Comparison of ENCODE assay signal across 19 cellular contexts in genomic region chr1:151098126-151098525, GRCh38. TPM values are rescaled to one million over a fixed set of nuclear protein-coding genes. Genes with fewer than 3 reads are reported as not detected.
DNase-seq lines count a peak whose midpoint lies in the region; ATAC-seq, FAIRE-seq and TF ChIP-seq lines count a peak whose summit lies in the region.
"Had no signal": no experiment of that assay in that cellular context is flagged by ENCODE, and none has a peak within 500 bp of the region (broad histone marks: within the 10 kb centered on the region; RNA-seq: fewer than 3 reads in every experiment).

No MANE protein-coding gene starts in this region.

- H3K4me1 ChIP-seq in HEK293 (ENCODE audit: control insufficient read depth, insufficient read depth, low read length) (no peaks in the 10 kb centered on the region), K562 (replicated peaks in 1 of 2; ENCODE audit: control insufficient read depth in 2 of 2, insufficient read depth in 2 of 2, low read length in 2 of 2) (no peaks in the 10 kb centered on the region)
- H3K4me1 ChIP-seq: BE2C, Caco-2 had no signal

- H3K9ac ChIP-seq in K562 (ENCODE audit: insufficient read depth in 1 of 2, low read depth in 2 of 2, low read length in 2 of 2), result no peak overlapping the region
- H3K9ac ChIP-seq: KMS-11 had no signal

- ATAC-seq in K562 (no peak), HG03432 (IDR thresholded peaks at IDR 0.05; ENCODE audit: unreplicated experiment) (no peak)
- ATAC-seq: GM23338 had no signal

- DNase-seq in K562 (ENCODE audit: extremely low read depth in 1 of 4, low spot score in 3 of 4), result no peak
- DNase-seq in posterior vena cava (ENCODE audit: low spot score), result peak; percentile 28
- no peak for DNase-seq in frontal cortex (ENCODE audit: low spot score in 2 of 2)
- DNase-seq: ACHN; BE2C; C1 segment of cervical spinal cord; CD4-positive, CD25-positive, alpha-beta regulatory T cell; CD8-positive, alpha-beta memory T cell had no signal

- WGBS in K562 (ENCODE audit: insufficient coverage, low coverage, missing lambda C conversion rate), result 41% methylated on average over 1 of the region's 1 CpG

- no peaks in the 10 kb centered on the region for H3K27me3 ChIP-seq in K562 (ENCODE audit: control insufficient read depth in 2 of 2, insufficient read depth in 2 of 2, low read length in 2 of 2)
- H3K27me3 ChIP-seq: BE2C had no signal

- TF ChIP-seq CTCF in HEK293 (tag by site-specific recombination; IDR thresholded peaks at IDR 0.05), result no peak
- TF ChIP-seq CTCF in K562 (IDR thresholded peaks at IDR 0.05 in 2 of 3, conservative IDR thresholded peaks at IDR 0.05 in 1 of 3; ENCODE audit: insufficient read depth in 2 of 3, low read depth in 1 of 3, low read length in 3 of 3), result no peak

- peaks cover 0 to 3% of the 10 kb centered on the region in 2 experiments; a peak in 2 of 3 replicates for H3K36me3 ChIP-seq in HEK293 (ENCODE audit: control insufficient read depth in 2 of 2, insufficient read depth in 1 of 2, low read length in 2 of 2)
- H3K36me3 ChIP-seq in K562 (ENCODE audit: control insufficient read depth, insufficient read depth, low read length), result no peaks in the 10 kb centered on the region
- H3K36me3 ChIP-seq: BE2C had no signal

- TF ChIP-seq POLR2A in K562 (conservative IDR thresholded peaks at IDR 0.05), result no peak

- FAIRE-seq in K562 (lab: Jason Lieb, UNC) (no peak), frontal cortex (lab: Jason Lieb, UNC) (no peak)
- FAIRE-seq: A204.1, D721Med, G401.6, GM12891, GM18507, H54 had no signal

- H3K9me3 ChIP-seq in HEK293 (ENCODE audit: control insufficient read depth, insufficient read depth, low read depth, low read length) (no peaks in the 10 kb centered on the region), K562 (replicated peaks; ENCODE audit: control insufficient read depth, insufficient read depth, low read depth, low read length) (no peaks in the 10 kb centered on the region)
- H3K9me3 ChIP-seq: BE2C, Caco-2 had no signal

- H3K4me2 ChIP-seq in K562 (ENCODE audit: insufficient read depth, low read length), result no peak overlapping the region
- H3K4me2 ChIP-seq: GM23338, KMS-11 had no signal

- TF ChIP-seq EP300 in K562 (IDR thresholded peaks at IDR 0.05; ENCODE audit: low read length), result no peak

- no TSS peak for BruUV-seq in K562 (replicated peaks; lab: Mats Ljungman, UMichigan)

- in situ Hi-C loops in K562 (cut with MboI), result no loop called here

- no peaks in the 10 kb centered on the region for H4K20me1 ChIP-seq in K562 (replicated peaks; ENCODE audit: control insufficient read depth, insufficient read depth, low read length)

- CTCF ChIA-PET in HEK293 (lab: Yijun Ruan, JAX), result interaction anchor here (1.0 to 6.2 kb wide), 4 partner anchors 13 to 98 kb away, joined by 3 to 124 read pairs (median 4); partner anchors contain the start of gene TNFAIP8L2
- CTCF ChIA-PET in K562 (lab: Yijun Ruan, JAX; ENCODE audit: low intra/inter-chr PET ratio), result no interaction called here

- H3K4me3 ChIP-seq in HEK293 (ENCODE audit: low read depth, low read length), result no peak overlapping the region
- H3K4me3 ChIP-seq in K562, result no peak overlapping the region
- H3K4me3 ChIP-seq: GM23338 had no signal

- intact Hi-C loops in K562 (cut with micrococcal nuclease), result loop anchor here (5.0 kb wide), 1 partner anchor 244 kb away; no protein-coding TSS in a partner anchor
- intact Hi-C loops in posterior vena cava (cut with DNase I), result loop anchor here in 1 of 2 donors (5.0 kb wide), 1 partner anchor 59 kb away; the partner anchor contains the start of gene TNFAIP8L2

- H2AFZ ChIP-seq in K562 (ENCODE audit: low read depth, low read length), result no peak overlapping the region
- H2AFZ ChIP-seq: GM23338 had no signal

- no peak overlapping the region for H3K27ac ChIP-seq in HEK293 (ENCODE audit: extremely low read depth, low read depth, low read length)
- no peak overlapping the region for H3K27ac ChIP-seq in K562 (ENCODE audit: extremely low read depth, low read depth, low read length)
- H3K27ac ChIP-seq: KMS-11 had no signal

- no peak for TF ChIP-seq RAD21 in K562 (CRISPR knock-in tag; conservative IDR thresholded peaks at IDR 0.05 in 1 of 2, IDR thresholded peaks at IDR 0.05 in 1 of 2)

- POLR2A ChIA-PET in HEK293 (lab: Yijun Ruan, JAX), result interaction anchor here (0.7 kb wide), 1 partner anchor 191 kb away, joined by 3 read pairs; no protein-coding TSS in a partner anchor
- POLR2A ChIA-PET in K562 (lab: Yijun Ruan, JAX), result interaction anchor here (0.9 kb wide), 1 partner anchor 16 kb away, joined by 3 read pairs; no protein-coding TSS in a partner anchor

- no peaks in the 10 kb centered on the region for H3K79me2 ChIP-seq in K562 (ENCODE audit: control insufficient read depth, insufficient read depth, low read length)

- H3K9me1 ChIP-seq in K562 (ENCODE audit: control insufficient read depth, insufficient read depth, low read length), result no peaks in the 10 kb centered on the region

RNA-seq across cellular contexts. Expression of gene GABPB2, which starts 27.6 kb away (rescaled TPM):
- total RNA-seq in K562 (2011; cell fraction: chromatin; rRNA removed; ENCODE audit: low replicate concordance), result 14.5 and 20.9 TPM in 2 replicates
- total RNA-seq in K562 (2011; cell fraction: nucleolus; rRNA removed), result 7.0 and 7.1 TPM in 2 replicates
- total RNA-seq in K562 (2011; cell fraction: nucleoplasm; rRNA removed), result 9.7 and 13.7 TPM in 2 replicates
- 4.8 and 6.9 TPM in 2 replicates for total RNA-seq in K562 (2014; rRNA removed)
- total RNA-seq in K562 (2014; rRNA removed; fragmentation: Illumina TruSeq; extraction: Trizol), result 8.0 and 9.6 TPM in 2 replicates
- 6.1 and 7.1 TPM in 2 replicates for total RNA-seq in K562 (2015; rRNA removed; fragmentation: Illumina TruSeq; extraction: Trizol)
- 5.9 and 6.6 TPM in 2 replicates for total RNA-seq in K562 (2021)
- 13.3 and 18.6 TPM in 2 replicates for polyA plus RNA-seq in K562 (2011; rRNA removed)
- polyA plus RNA-seq in K562 (2011; cell fraction: cytosol; rRNA removed), result 8.6 and 14.1 TPM in 2 replicates
- 7.7 and 11.0 TPM in 2 replicates for polyA plus RNA-seq in K562 (2011; cell fraction: nucleus; rRNA removed)
- 3.6 and 4.9 TPM in 2 replicates for polyA plus RNA-seq in K562 (2012)
- 4.8 and 6.4 TPM in 2 replicates for polyA plus RNA-seq in K562 (2014; fragmentation: Illumina TruSeq; extraction: Trizol)
- 1 to 10 TPM; 2.2 to 3.0 TPM for polyA plus RNA-seq in K562 (2014; fragmentation: Nextera tagmentation; extraction: Ambion mirVana)
- polyA plus RNA-seq in K562 (2014; rRNA removed), result 6.1 and 7.1 TPM in 2 replicates
- 18.4 and 21.3 TPM in 2 replicates for polyA minus RNA-seq in K562 (2011; rRNA and poly(A)+ RNA removed)
- 5.6 and 9.4 TPM in 2 replicates for polyA minus RNA-seq in K562 (2011; cell fraction: cytosol; rRNA and poly(A)+ RNA removed)
- 3.0 and 3.9 TPM in 2 replicates for polyA minus RNA-seq in K562 (2011; cell fraction: nucleus; rRNA and poly(A)+ RNA removed)
- 10 to 100 TPM; 14.6 to 18.2 TPM for total RNA-seq in posterior vena cava
- 9.4 TPM for total RNA-seq in frontal cortex

RNA-seq across cellular contexts. Expression of gene MLLT11, which starts 37.9 kb away (rescaled TPM):
- 5.0 and 6.7 TPM in 2 replicates for total RNA-seq in K562 (2011; cell fraction: chromatin; rRNA removed; ENCODE audit: low replicate concordance)
- 4.3 and 5.0 TPM in 2 replicates for total RNA-seq in K562 (2011; cell fraction: nucleolus; rRNA removed)
- 8.1 and 12.4 TPM in 2 replicates for total RNA-seq in K562 (2011; cell fraction: nucleoplasm; rRNA removed)
- total RNA-seq in K562 (2014; rRNA removed) (12.1 and 14.1 TPM in 2 replicates), K562 (2014; rRNA removed; fragmentation: Illumina TruSeq; extraction: Trizol) (18.9 and 21.8 TPM in 2 replicates), K562 (2015; rRNA removed; fragmentation: Illumina TruSeq; extraction: Trizol) (15.1 and 16.5 TPM in 2 replicates), K562 (2021) (19.4 and 20.5 TPM in 2 replicates), posterior vena cava (1 to 10 TPM; 2.0 to 3.2 TPM), frontal cortex (95.8 TPM)
- polyA plus RNA-seq in K562 (2011; rRNA removed) (39.1 and 49.6 TPM in 2 replicates), K562 (2014; fragmentation: Illumina TruSeq; extraction: Trizol) (37.1 and 40.4 TPM in 2 replicates), K562 (2014; fragmentation: Nextera tagmentation; extraction: Ambion mirVana) (10 to 100 TPM; 70.0 to 91.0 TPM), K562 (2014; rRNA removed) (22.0 and 23.8 TPM in 2 replicates)
- 21.1 and 34.7 TPM in 2 replicates for polyA plus RNA-seq in K562 (2011; cell fraction: cytosol; rRNA removed)
- polyA plus RNA-seq in K562 (2011; cell fraction: nucleus; rRNA removed), result 11.4 and 19.4 TPM in 2 replicates
- 13.2 and 18.5 TPM in 2 replicates for polyA plus RNA-seq in K562 (2012)
- polyA minus RNA-seq in K562 (2011; rRNA and poly(A)+ RNA removed), result 18.7 TPM in 2 replicates
- polyA minus RNA-seq in K562 (2011; cell fraction: cytosol; rRNA and poly(A)+ RNA removed), result 6.0 and 7.9 TPM in 2 replicates
- 2.3 and 5.1 TPM in 2 replicates for polyA minus RNA-seq in K562 (2011; cell fraction: nucleus; rRNA and poly(A)+ RNA removed)

RNA-seq across cellular contexts. Expression of gene CDC42SE1, which starts 38.7 kb away (rescaled TPM):
- total RNA-seq in K562 (2011; cell fraction: chromatin; rRNA removed; ENCODE audit: low replicate concordance), result 163 and 207 TPM in 2 replicates
- 124 and 125 TPM in 2 replicates for total RNA-seq in K562 (2011; cell fraction: nucleolus; rRNA removed)
- 200 and 254 TPM in 2 replicates for total RNA-seq in K562 (2011; cell fraction: nucleoplasm; rRNA removed)
- total RNA-seq in K562 (2014; rRNA removed) (89.9 and 103 TPM in 2 replicates), K562 (2014; rRNA removed; fragmentation: Illumina TruSeq; extraction: Trizol) (130 and 143 TPM in 2 replicates), K562 (2015; rRNA removed; fragmentation: Illumina TruSeq; extraction: Trizol) (108 and 113 TPM in 2 replicates), K562 (2021) (124 and 133 TPM in 2 replicates), posterior vena cava (10 to 100 TPM; 65.7 to 68.2 TPM), frontal cortex (31.0 TPM)
- polyA plus RNA-seq in K562 (2011; rRNA removed) (189 and 227 TPM in 2 replicates), K562 (2014; fragmentation: Illumina TruSeq; extraction: Trizol) (137 and 146 TPM in 2 replicates), K562 (2014; fragmentation: Nextera tagmentation; extraction: Ambion mirVana) (100 to 1,000 TPM in 1 of 2 experiments, 10 to 100 TPM in 1; 78.1 to 114 TPM), K562 (2014; rRNA removed) (86.8 and 104 TPM in 2 replicates)
- polyA plus RNA-seq in K562 (2011; cell fraction: cytosol; rRNA removed), result 79.0 and 159 TPM in 2 replicates
- polyA plus RNA-seq in K562 (2011; cell fraction: nucleus; rRNA removed), result 404 and 579 TPM in 2 replicates
- polyA plus RNA-seq in K562 (2012), result 87.3 and 116 TPM in 2 replicates
- 173 and 193 TPM in 2 replicates for polyA minus RNA-seq in K562 (2011; rRNA and poly(A)+ RNA removed)
- 75.4 and 77.3 TPM in 2 replicates for polyA minus RNA-seq in K562 (2011; cell fraction: cytosol; rRNA and poly(A)+ RNA removed)
- polyA minus RNA-seq in K562 (2011; cell fraction: nucleus; rRNA and poly(A)+ RNA removed), result 57.4 and 102 TPM in 2 replicates

RNA-seq across cellular contexts. Expression of gene SEMA6C, which starts 48.3 kb away (rescaled TPM):
- total RNA-seq in K562 (2011; cell fraction: chromatin; rRNA removed; ENCODE audit: low replicate concordance), result 12.0 and 29.0 TPM in 2 replicates
- total RNA-seq in K562 (2011; cell fraction: nucleolus; rRNA removed), result 18.2 and 19.5 TPM in 2 replicates
- total RNA-seq in K562 (2011; cell fraction: nucleoplasm; rRNA removed), result 13.7 and 14.4 TPM in 2 replicates
- total RNA-seq in K562 (2014; rRNA removed), result 0.95 and 2.3 TPM in 2 replicates
- total RNA-seq in K562 (2014; rRNA removed; fragmentation: Illumina TruSeq; extraction: Trizol), result 0.55 and 1.4 TPM in 2 replicates
- 0.49 and 0.72 TPM in 2 replicates for total RNA-seq in K562 (2015; rRNA removed; fragmentation: Illumina TruSeq; extraction: Trizol)
- total RNA-seq in K562 (2021), result 4.3 and 4.6 TPM in 2 replicates
- polyA plus RNA-seq in K562 (2011; rRNA removed), result 1.8 and 1.9 TPM in 2 replicates
- 2.4 and 2.8 TPM in 2 replicates for polyA plus RNA-seq in K562 (2011; cell fraction: cytosol; rRNA removed)
- polyA plus RNA-seq in K562 (2011; cell fraction: nucleus; rRNA removed), result 12.7 and 20.4 TPM in 2 replicates
- polyA plus RNA-seq in K562 (2012), result 2.9 and 3.9 TPM in 2 replicates
- polyA plus RNA-seq in K562 (2014; fragmentation: Illumina TruSeq; extraction: Trizol), result 1.5 and 2.0 TPM in 2 replicates
- polyA plus RNA-seq in K562 (2014; fragmentation: Nextera tagmentation; extraction: Ambion mirVana), result under 1 TPM; 0.03 to 0.11 TPM
- polyA plus RNA-seq in K562 (2014; rRNA removed), result 2.7 and 3.3 TPM in 2 replicates
- polyA minus RNA-seq in K562 (2011; rRNA and poly(A)+ RNA removed), result 1.4 and 1.5 TPM in 2 replicates
- 1.9 and 2.1 TPM in 2 replicates for polyA minus RNA-seq in K562 (2011; cell fraction: cytosol; rRNA and poly(A)+ RNA removed)
- 3.3 and 5.0 TPM in 2 replicates for polyA minus RNA-seq in K562 (2011; cell fraction: nucleus; rRNA and poly(A)+ RNA removed)
- 10 to 100 TPM in 1 of 2 donors, 1 to 10 TPM in 1; 6.9 to 10.1 TPM for total RNA-seq in posterior vena cava
- total RNA-seq in frontal cortex, result 16.7 TPM

RNA-seq across cellular contexts. Expression of gene C1orf56, which starts 50.6 kb away (rescaled TPM):
- 1.2 and 1.9 TPM in 2 replicates for total RNA-seq in K562 (2011; cell fraction: chromatin; rRNA removed; ENCODE audit: low replicate concordance)
- 1.3 and 1.4 TPM in 2 replicates for total RNA-seq in K562 (2011; cell fraction: nucleolus; rRNA removed)
- total RNA-seq in K562 (2011; cell fraction: nucleoplasm; rRNA removed), result 1.1 and 1.5 TPM in 2 replicates
- 1.2 TPM in 2 replicates for total RNA-seq in K562 (2014; rRNA removed)
- total RNA-seq in K562 (2014; rRNA removed; fragmentation: Illumina TruSeq; extraction: Trizol), result 0.16 and 0.18 TPM in 2 replicates
- 0.49 and 1.5 TPM in 2 replicates for total RNA-seq in K562 (2015; rRNA removed; fragmentation: Illumina TruSeq; extraction: Trizol)
- 1.1 and 1.3 TPM in 2 replicates for total RNA-seq in K562 (2021)
- 0.39 and 0.74 TPM in 2 replicates for polyA plus RNA-seq in K562 (2011; rRNA removed)
- polyA plus RNA-seq in K562 (2011; cell fraction: cytosol; rRNA removed), result 0.36 and 0.46 TPM in 2 replicates
- 0.92 and 1.0 TPM in 2 replicates for polyA plus RNA-seq in K562 (2011; cell fraction: nucleus; rRNA removed)
- 2.0 and 3.5 TPM in 2 replicates for polyA plus RNA-seq in K562 (2012)
- 0.39 and 0.61 TPM in 2 replicates for polyA plus RNA-seq in K562 (2014; fragmentation: Illumina TruSeq; extraction: Trizol)
- 10 to 100 TPM in 1 of 2 experiments, 1 to 10 TPM in 1; 5.2 to 15.7 TPM for polyA plus RNA-seq in K562 (2014; fragmentation: Nextera tagmentation; extraction: Ambion mirVana)
- 0.58 and 0.61 TPM in 2 replicates for polyA plus RNA-seq in K562 (2014; rRNA removed)
- 0.21 and 0.33 TPM in 2 replicates for polyA minus RNA-seq in K562 (2011; rRNA and poly(A)+ RNA removed)
- 0.82 and 1.7 TPM in 2 replicates for polyA minus RNA-seq in K562 (2011; cell fraction: cytosol; rRNA and poly(A)+ RNA removed)
- 0.67 and 1.00 TPM in 2 replicates for polyA minus RNA-seq in K562 (2011; cell fraction: nucleus; rRNA and poly(A)+ RNA removed)
- total RNA-seq in posterior vena cava, result 1 to 10 TPM; 3.3 to 4.6 TPM
- 2.0 TPM for total RNA-seq in frontal cortex

Comparison
In these comparisons a context has a peak if more than half of its experiments do, and no peak if none do; other contexts are left out.
1. Of the 44 proteins assayed by ChIP-seq in both K562 and HEK293: peak only in K562: none; only in HEK293: none; in both: ZNF121; in neither: 43.